In the genomic region with DNA sequence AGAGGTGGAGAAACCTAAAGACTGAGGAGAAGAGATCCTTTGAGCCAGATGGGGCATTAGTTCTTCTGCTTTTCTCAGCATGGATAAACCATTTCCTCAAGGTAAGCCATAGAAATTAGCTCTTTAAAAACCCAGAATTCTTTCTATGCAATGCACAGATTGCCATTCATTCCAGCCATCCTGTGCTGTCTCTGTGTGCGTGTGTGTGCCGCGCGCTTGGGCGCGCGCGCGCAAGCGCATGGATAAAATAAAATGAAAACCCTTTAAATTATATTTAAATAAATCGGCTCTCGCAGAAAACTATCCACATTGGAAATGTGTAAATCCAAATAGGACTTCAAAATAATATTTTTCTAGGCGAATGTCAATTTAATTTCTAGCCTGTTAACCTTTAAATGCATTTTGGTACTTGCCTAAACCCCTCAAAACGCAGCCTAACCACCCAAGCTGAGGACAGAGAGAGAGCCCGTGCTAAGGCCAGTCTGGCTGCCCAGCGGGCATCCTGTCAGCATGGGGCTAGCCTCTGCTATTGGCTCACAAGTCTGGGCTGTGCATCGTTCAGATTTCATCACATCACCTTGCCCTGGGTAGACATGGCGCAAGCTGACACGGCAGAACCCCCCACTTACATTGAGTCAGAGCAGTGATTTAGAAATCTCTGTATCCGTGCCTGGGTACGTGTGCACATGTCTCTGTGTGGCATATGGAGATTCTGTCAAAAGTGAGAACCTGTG, we compare ENCODE assay signal across 8 cellular contexts.
DNase-seq lines count a peak whose midpoint lies in the region; ATAC-seq and TF ChIP-seq lines count a peak whose summit lies in the region.

No MANE protein-coding gene starts in this region.

- no peak for TF ChIP-seq CTCF in fibroblast of the aortic adventitia (IDR thresholded peaks at IDR 0.05; ENCODE audit: insufficient read depth, low read length)

- H3K4me1 Mint-ChIP-seq in T-cell = peaks cover 0 to 13% (median 11%) of the 10 kb centered on the region in 3 donors

- H3K4me3 ChIP-seq in fibroblast of the aortic adventitia (ENCODE audit: low read depth, low read length) = peak overlapping the region; percentile 64

- H3K36me3 Mint-ChIP-seq in T-cell = no peaks in the 10 kb centered on the region

- POLR2A ChIA-PET in T-cell (lab: Charles Lee) = no interaction called here

- ATAC-seq in T-cell (replicated peaks in 1 of 4) (peak in 1 of 4 experiments; percentile 28), GM18519 (IDR thresholded peaks at IDR 0.05; ENCODE audit: low FRiP score, unreplicated experiment) (no peak), HG03175 (IDR thresholded peaks at IDR 0.05; ENCODE audit: unreplicated experiment) (no peak), HG03354 (IDR thresholded peaks at IDR 0.05; ENCODE audit: poor library complexity, severe bottlenecking, unreplicated experiment) (no peak)

- no peaks in the 10 kb centered on the region for H3K27me3 Mint-ChIP-seq in T-cell

- peaks cover 0 to 6% (median 0%) of the 10 kb centered on the region in 3 donors for H3K9me3 Mint-ChIP-seq in T-cell

- peak overlapping the region; percentile 66 to 76 (median 69) for H3K4me3 Mint-ChIP-seq in T-cell

- CTCF ChIA-PET in T-cell (lab: Charles Lee) = no interaction called here

- peak overlapping the region in 1 of 2 donors; percentile 34 for H3K27ac Mint-ChIP-seq in T-cell

- DNase-seq in G401 (ENCODE audit: low spot score) (peak; percentile 84), T-cell (no peak), fibroblast of the aortic adventitia (ENCODE audit: low read depth) (peak; percentile 20), renal cortical epithelial cell (ENCODE audit: low read depth) (peak; percentile 48), HPDE6-E6E7 (ENCODE audit: extremely low spot score) (no peak)

- in situ Hi-C loops in G401 (cut with HindIII; ENCODE audit: low sequenced_read_pairs) = no loop called here

Comparison
In these comparisons a context has a peak if more than half of its experiments do, and no peak if none do; other contexts are left out.
1. DNase-seq: peak in G401 (single experiment), fibroblast of the aortic adventitia (single experiment) and renal cortical epithelial cell (single experiment); none in T-cell (0 of 34) and HPDE6-E6E7 (single experiment).